ENCODE assay signal across 8 cellular contexts in genomic region chr7:98021588-98022351, GRCh38. TPM values are rescaled to one million over a fixed set of nuclear protein-coding genes. Genes with fewer than 3 reads are reported as not detected.
A peak's percentile ranks its signal among the peaks of the same experiment; 100 is the strongest.
DNase-seq lines count a peak whose midpoint lies in the region; ATAC-seq and TF ChIP-seq lines count a peak whose summit lies in the region.

No MANE protein-coding gene starts in this region.

- peaks cover 0 to 34% of the 10 kb centered on the region in 2 donors for H3K27me3 ChIP-seq in left lung

- peak; percentile 78 for ATAC-seq in GM18505 (IDR thresholded peaks at IDR 0.05; ENCODE audit: unreplicated experiment)
- peak; percentile 77 for ATAC-seq in HG03196 (IDR thresholded peaks at IDR 0.05; ENCODE audit: unreplicated experiment)
- ATAC-seq in left lung = peak; percentile 97

- H3K4me3 ChIP-seq in left lung = no peak overlapping the region

- no peak for TF ChIP-seq POLR2A in GM18505 (IDR thresholded peaks at IDR 0.05; ENCODE audit: borderline replicate concordance, extremely low read depth, insufficient read depth, insufficient read length)

- no peaks in the 10 kb centered on the region for H3K9me3 ChIP-seq in left lung

- no peaks in the 10 kb centered on the region for H3K36me3 ChIP-seq in left lung

- intact Hi-C loops in left lung (cut with DNase I) = loop anchor here (5.0 to 10.0 kb wide), 2 partner anchors 143 to 146 kb away; no protein-coding TSS in a partner anchor

- peak; percentile 61 for DNase-seq in 8988T
- peak; percentile 8 for DNase-seq in NCI-H446 treated with DMSO at 0.1 percent for 48 hours (lab: John Stamatoyannopoulos, UW)
- peak; percentile 73 to 82 for DNase-seq in activated CD4-positive, alpha-beta T cell treated with anti-CD3 and anti-CD28 coated beads for 4 hours
- peak; percentile 67 for DNase-seq in cerebellum (ENCODE audit: low spot score)
- peak; percentile 75 to 96 for DNase-seq in left lung
- peak; percentile 72 to 90 for DNase-seq in stimulated activated CD4-positive, alpha-beta T cell treated with anti-CD3 and anti-CD28 coated beads, Interleukin-4, amount 100 ng/mL, for 48 hours (ENCODE audit: low read depth in 2 of 2)

- no peaks in the 10 kb centered on the region for H3K4me1 ChIP-seq in left lung

- peak; percentile 95 for TF ChIP-seq CTCF in left lung (IDR thresholded peaks at IDR 0.05)

- no peak overlapping the region for H3K27ac ChIP-seq in left lung

RNA-seq across cellular contexts. Expression of gene OCM2, which starts 31.8 kb away (rescaled TPM):
- not detected for total RNA-seq in cerebellum
- not detected for total RNA-seq in left lung

Comparison
In these comparisons a context has a peak if more than half of its experiments do, and no peak if none do; other contexts are left out.
1. DNase-seq: peak in every context shown above with its lines; median percentile 86 in left lung; 81 in stimulated activated CD4-positive, alpha-beta T cell treated with anti-CD3 and anti-CD28 coated beads, Interleukin-4, amount 100 ng/mL, for 48 hours; 78 in activated CD4-positive, alpha-beta T cell treated with anti-CD3 and anti-CD28 coated beads for 4 hours; 67 in cerebellum; 61 in 8988T; 8 in NCI-H446 treated with DMSO at 0.1 percent for 48 hours.